ENCODE assay signal across 10 cellular contexts in genomic region chr5:9059920-9060691, GRCh38.
DNase-seq lines count a peak whose midpoint lies in the region; ATAC-seq and TF ChIP-seq lines count a peak whose summit lies in the region.
"Had no signal": no experiment of that assay in that cellular context is flagged by ENCODE, and none has a peak within 500 bp of the region (broad histone marks: within the 10 kb centered on the region; RNA-seq: fewer than 3 reads in every experiment).

No MANE protein-coding gene starts in this region.

- POLR2A ChIA-PET in IMR-90 (lab: Charles Lee; ENCODE audit: unreplicated experiment): no interaction called here

- H4K5ac ChIP-seq in IMR-90 (ENCODE audit: low read depth, low read length): peak overlapping the region; percentile 7

- H3K18ac ChIP-seq in IMR-90 (ENCODE audit: low read depth, low read length): peak overlapping the region; percentile 31

- H3K56ac ChIP-seq in IMR-90 (ENCODE audit: extremely low read depth, insufficient read depth, low read length): peak overlapping the region; percentile 74

- H3K9me3 ChIP-seq in IMR-90 (ENCODE audit: control insufficient read depth, insufficient read depth, low read length) (no peaks in the 10 kb centered on the region), right lobe of liver (no peaks in the 10 kb centered on the region)

- peak; percentile 82 for DNase-seq in AG09309 (ENCODE audit: low read depth)
- DNase-seq in IMR-90: peak; percentile 99
- DNase-seq in dermis microvascular lymphatic vessel endothelial cell (ENCODE audit: low read depth in 2 of 2): peak; percentile 18 to 29
- no peak for DNase-seq in right lobe of liver
- no peak for DNase-seq in natural killer cell
- no peak for DNase-seq in GM20000 (ENCODE audit: low spot score)
- no peak for DNase-seq in DMS79 (lab: John Stamatoyannopoulos, UW)
- DNase-seq in activated T-helper 2 cell treated with anti-CD3 and anti-CD28 coated beads, Interferon-gamma antibody, Interleukin-2, Interleukin-4, amounts not matched to agents 10 μg/mL and 5 μg/mL and 100 μg/mL, durations not matched to agents 14 hours and 24 hours and 36 hours (ENCODE audit: low spot score): no peak
- DNase-seq: NCI-H510A treated with DMSO at 0.1 percent for 48 hours had no signal

- no peak overlapping the region for H3K27ac Mint-ChIP-seq in natural killer cell
- no peak overlapping the region for H3K27ac Mint-ChIP-seq in activated T-helper 2 cell treated with anti-CD3 and anti-CD28 coated beads, Interferon-gamma antibody, Interleukin-2, Interleukin-4, amounts not matched to agents 10 μg/mL and 5 μg/mL and 100 μg/mL, durations not matched to agents 14 hours and 24 hours and 36 hours

- no CpG with 5 or more reads among the region's 5 CpGs for whole genome bisulfite sequencing in IMR-90 (ENCODE audit: extremely low coverage in 2 of 2, insufficient read length in 1 of 2), 2 experiments
- WGBS in right lobe of liver (ENCODE audit: insufficient coverage, low coverage, low lambda C conversion rate, missing lambda C conversion rate): 37% methylated on average over 3 of the region's 5 CpGs

- H2AK5ac ChIP-seq in IMR-90 (ENCODE audit: low read depth, low read length): peak overlapping the region; percentile 76

- H3K4me3 ChIP-seq in AG09309 (ENCODE audit: control insufficient read depth, low read depth, low read length) (no peak overlapping the region), IMR-90 (ENCODE audit: insufficient read depth, low read depth, low read length) (no peak overlapping the region), right lobe of liver (no peak overlapping the region)

- H2AFZ ChIP-seq in IMR-90 (replicated peaks; ENCODE audit: low read length, poor library complexity): peak overlapping the region; percentile 71

- TF ChIP-seq RAD21 in IMR-90 (IDR thresholded peaks at IDR 0.05; ENCODE audit: low read length): peak; percentile 35

- H2BK120ac ChIP-seq in IMR-90 (ENCODE audit: low read depth, low read length): peak overlapping the region; percentile 93

- H2BK15ac ChIP-seq in IMR-90 (ENCODE audit: low read depth, low read length): peak overlapping the region; percentile 59; the same call in 2 of the 3 replicates

- H3K9ac ChIP-seq in IMR-90 (ENCODE audit: low read depth, low read length): 0 out of 2 replicates have a peak overlapping the region, but pooled peaks have one; percentile 5

- H4K8ac ChIP-seq in IMR-90 (ENCODE audit: low read depth in 2 of 2, low read length in 2 of 2): peak overlapping the region; percentile 22 to 86

- H3K27me3 Mint-ChIP-seq in natural killer cell (ENCODE audit: low read depth in 2 of 2): no peaks in the 10 kb centered on the region
- H3K27me3 Mint-ChIP-seq in activated T-helper 2 cell treated with anti-CD3 and anti-CD28 coated beads, Interferon-gamma antibody, Interleukin-2, Interleukin-4, amounts not matched to agents 10 μg/mL and 5 μg/mL and 100 μg/mL, durations not matched to agents 14 hours and 24 hours and 36 hours (ENCODE audit: low read depth): no peaks in the 10 kb centered on the region

- in situ Hi-C loops in IMR-90 (cut with MboI; ENCODE audit: low sequenced_read_pairs): loop anchor here (25.0 kb wide), 1 partner anchor 1173 kb away; no protein-coding TSS in a partner anchor

- H4K91ac ChIP-seq in IMR-90 (ENCODE audit: insufficient read depth, low read depth, low read length): peak overlapping the region; percentile 71

- ATAC-seq in IMR-90 (ENCODE audit: low read depth) (peak; percentile 95), right lobe of liver (peak in 3 of 4 donors; percentile 52 to 69 (median 53)), natural killer cell (no peak)
- ATAC-seq: activated CD4-positive, CD25-positive, alpha-beta regulatory T cell treated with anti-CD3 and anti-CD28 coated beads, Interleukin-2, amount 50 U/mL, for 24 hours had no signal

- peaks cover 11% of the 10 kb centered on the region for H3K36me3 ChIP-seq in IMR-90 (ENCODE audit: control insufficient read depth, insufficient read depth, low read length)
- no peaks in the 10 kb centered on the region for H3K36me3 ChIP-seq in right lobe of liver

- peak overlapping the region; percentile 80 for H3K23ac ChIP-seq in IMR-90 (ENCODE audit: low read depth, low read length)

- CTCF ChIA-PET in IMR-90 (lab: Yijun Ruan, JAX): no interaction called here

- H4K20me1 ChIP-seq in IMR-90 (ENCODE audit: insufficient read depth, low read length): no peaks in the 10 kb centered on the region

- peak overlapping the region; percentile 57 for H3K14ac ChIP-seq in IMR-90 (replicated peaks; ENCODE audit: low read depth, low read length)

- H3K4me1 ChIP-seq in IMR-90 (ENCODE audit: control insufficient read depth, insufficient read depth, low read length) (peaks cover 21% of the 10 kb centered on the region), right lobe of liver (no peaks in the 10 kb centered on the region)

- peak overlapping the region; percentile 56 for H2AK9ac ChIP-seq in IMR-90 (replicated peaks; ENCODE audit: low read depth, low read length, poor library complexity)

- H3K27ac ChIP-seq in IMR-90 (ENCODE audit: insufficient read depth, low read length): peak overlapping the region; percentile 85
- no peak overlapping the region for H3K27ac ChIP-seq in right lobe of liver

- peak overlapping the region; percentile 28 for H3K4me2 ChIP-seq in IMR-90 (ENCODE audit: low read depth, low read length)

- H3K4me3 Mint-ChIP-seq in natural killer cell: no peak overlapping the region
- no peak overlapping the region for H3K4me3 Mint-ChIP-seq in activated T-helper 2 cell treated with anti-CD3 and anti-CD28 coated beads, Interferon-gamma antibody, Interleukin-2, Interleukin-4, amounts not matched to agents 10 μg/mL and 5 μg/mL and 100 μg/mL, durations not matched to agents 14 hours and 24 hours and 36 hours (ENCODE audit: low read depth)

- intact Hi-C loops in IMR-90 (cut with micrococcal nuclease): loop anchor here (10.0 kb wide), 1 partner anchor 485 kb away; the partner anchor contains the start of gene SEMA5A
- intact Hi-C loops in right lobe of liver (cut with DNase I): no loop called here
- intact Hi-C loops in natural killer cell (cut with micrococcal nuclease): no loop called here
- intact Hi-C loops in activated T-helper 2 cell treated with anti-CD3 and anti-CD28 coated beads, Interferon-gamma antibody, Interleukin-2, Interleukin-4, amounts not matched to agents 10 μg/mL and 5 μg/mL and 100 μg/mL, durations not matched to agents 14 hours and 24 hours and 36 hours (cut with micrococcal nuclease): no loop called here

- peak overlapping the region; percentile 89 for H2BK5ac ChIP-seq in IMR-90 (ENCODE audit: low read depth, low read length, poor library complexity, severe bottlenecking)

- dilution Hi-C loops in IMR-90 (cut with HindIII; ENCODE audit: low sequenced_read_pairs, unreplicated experiment): no loop called here

- TF ChIP-seq CTCF in AG09309 (IDR thresholded peaks at IDR 0.05; ENCODE audit: control insufficient read depth, insufficient read depth, low read depth, low read length, missing control alignments) (no peak), IMR-90 (conservative IDR thresholded peaks at IDR 0.05; ENCODE audit: low read depth, low read length) (0 out of 2 replicates have a peak, but pooled peaks have one; percentile 5), right lobe of liver (IDR thresholded peaks at IDR 0.05) (no peak), natural killer cell (IDR thresholded peaks at IDR 0.05) (no peak), GM20000 (IDR thresholded peaks at IDR 0.05; ENCODE audit: extremely low read depth, missing control alignments) (no peak)

- no peaks in the 10 kb centered on the region for H3K4me1 Mint-ChIP-seq in natural killer cell
- no peaks in the 10 kb centered on the region for H3K4me1 Mint-ChIP-seq in activated T-helper 2 cell treated with anti-CD3 and anti-CD28 coated beads, Interferon-gamma antibody, Interleukin-2, Interleukin-4, amounts not matched to agents 10 μg/mL and 5 μg/mL and 100 μg/mL, durations not matched to agents 14 hours and 24 hours and 36 hours (ENCODE audit: low read depth)

- H3K79me1 ChIP-seq in IMR-90 (ENCODE audit: low read depth in 1 of 2, low read length in 2 of 2): peaks cover 0 to 35% of the 10 kb centered on the region in 2 experiments; a peak in 2 of 4 replicates

- peak overlapping the region; percentile 97 for H2BK20ac ChIP-seq in IMR-90 (ENCODE audit: low read depth, low read length)

- BruUV-seq in IMR-90 (replicated peaks; lab: Mats Ljungman, UMichigan): no TSS peak

- peaks cover 16% of the 10 kb centered on the region for H3K9me1 ChIP-seq in IMR-90 (ENCODE audit: insufficient read depth, low read length)

- peak; percentile 27 for TF ChIP-seq POLR2A in IMR-90 (IDR thresholded peaks at IDR 0.05; ENCODE audit: low read depth, low read length)
- TF ChIP-seq POLR2A in right lobe of liver (IDR thresholded peaks at IDR 0.05): no peak

- H3K27me3 ChIP-seq in IMR-90 (ENCODE audit: control insufficient read depth, insufficient read depth, low read length) (no peaks in the 10 kb centered on the region), right lobe of liver (no peaks in the 10 kb centered on the region)

- peaks cover 11 to 12% of the 10 kb centered on the region in 2 donors for H3K9me3 Mint-ChIP-seq in natural killer cell
- peaks cover 7% of the 10 kb centered on the region for H3K9me3 Mint-ChIP-seq in activated T-helper 2 cell treated with anti-CD3 and anti-CD28 coated beads, Interferon-gamma antibody, Interleukin-2, Interleukin-4, amounts not matched to agents 10 μg/mL and 5 μg/mL and 100 μg/mL, durations not matched to agents 14 hours and 24 hours and 36 hours

- H3K36me3 Mint-ChIP-seq in natural killer cell: no peaks in the 10 kb centered on the region
- no peaks in the 10 kb centered on the region for H3K36me3 Mint-ChIP-seq in activated T-helper 2 cell treated with anti-CD3 and anti-CD28 coated beads, Interferon-gamma antibody, Interleukin-2, Interleukin-4, amounts not matched to agents 10 μg/mL and 5 μg/mL and 100 μg/mL, durations not matched to agents 14 hours and 24 hours and 36 hours (ENCODE audit: low read depth)

- H3K4ac ChIP-seq in IMR-90 (ENCODE audit: low read depth, low read length): peak overlapping the region; percentile 96

TF ChIP-seq in IMR-90, 13 proteins besides CTCF, POLR2A, EP300 and RAD21 (continues in another document):
- TF ChIP-seq, protein P1, sequence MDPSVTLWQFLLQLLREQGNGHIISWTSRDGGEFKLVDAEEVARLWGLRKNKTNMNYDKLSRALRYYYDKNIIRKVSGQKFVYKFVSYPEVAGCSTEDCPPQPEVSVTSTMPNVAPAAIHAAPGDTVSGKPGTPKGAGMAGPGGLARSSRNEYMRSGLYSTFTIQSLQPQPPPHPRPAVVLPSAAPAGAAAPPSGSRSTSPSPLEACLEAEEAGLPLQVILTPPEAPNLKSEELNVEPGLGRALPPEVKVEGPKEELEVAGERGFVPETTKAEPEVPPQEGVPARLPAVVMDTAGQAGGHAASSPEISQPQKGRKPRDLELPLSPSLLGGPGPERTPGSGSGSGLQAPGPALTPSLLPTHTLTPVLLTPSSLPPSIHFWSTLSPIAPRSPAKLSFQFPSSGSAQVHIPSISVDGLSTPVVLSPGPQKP (IDR thresholded peaks at IDR 0.05; ENCODE audit: borderline replicate concordance, low read depth, low read length): no peak
- TF ChIP-seq BHLHE40 (IDR thresholded peaks at IDR 0.05; ENCODE audit: low read depth, low read length): peak; percentile 64
- peak; percentile 99 for TF ChIP-seq FOS (IDR thresholded peaks at IDR 0.05; ENCODE audit: low read depth, low read length)
- TF ChIP-seq MAFK (IDR thresholded peaks at IDR 0.05; ENCODE audit: low read depth, low read length): peak; percentile 78
- no peak for TF ChIP-seq SMC3 (IDR thresholded peaks at IDR 0.05; ENCODE audit: low read depth, low read length)

Comparison
In these comparisons a context has a peak if more than half of its experiments do, and no peak if none do; other contexts are left out.
1. DNase-seq: peak in AG09309 (single experiment), IMR-90 (single experiment) and dermis microvascular lymphatic vessel endothelial cell (2 of 2); none in right lobe of liver (0 of 3), natural killer cell (single experiment), GM20000 (single experiment), DMS79 (single experiment) and activated T-helper 2 cell treated with anti-CD3 and anti-CD28 coated beads, Interferon-gamma antibody, Interleukin-2, Interleukin-4, amounts not matched to agents 10 μg/mL and 5 μg/mL and 100 μg/mL, durations not matched to agents 14 hours and 24 hours and 36 hours (single experiment).
2. ATAC-seq: peak in IMR-90 (single experiment) and right lobe of liver (3 of 4); none in natural killer cell (0 of 3).